ENCODE assay signal across 7 cellular contexts in genomic region chr11:61962213-61963015, GRCh38. TPM values are rescaled to one million over a fixed set of nuclear protein-coding genes. Genes with fewer than 3 reads are reported as not detected.
A peak's percentile ranks its signal among the peaks of the same experiment; 100 is the strongest.
DNase-seq lines count a peak whose midpoint lies in the region; ATAC-seq and TF ChIP-seq lines count a peak whose summit lies in the region.
"Had no signal": no experiment of that assay in that cellular context is flagged by ENCODE, and none has a peak within 500 bp of the region (broad histone marks: within the 10 kb centered on the region; RNA-seq: fewer than 3 reads in every experiment).

No MANE protein-coding gene starts in this region.

- no peak overlapping the region for H3K9ac ChIP-seq in neuronal stem cell (ENCODE audit: low read depth, low read length, poor library complexity)

- H3K79me1 ChIP-seq in neuronal stem cell (ENCODE audit: low read depth, low read length) = peaks cover 8% of the 10 kb centered on the region

- H3K9me3 ChIP-seq in prostate gland (no peaks in the 10 kb centered on the region), neuronal stem cell (replicated peaks in 1 of 2; ENCODE audit: control insufficient read depth in 2 of 2, insufficient read depth in 1 of 2, low read depth in 1 of 2, low read length in 2 of 2) (no peaks in the 10 kb centered on the region)

- no peaks in the 10 kb centered on the region for H3K9me3 Mint-ChIP-seq in dendritic cell treated with granulocyte-macrophage colony-stimulating factor and Interleukin-4, amounts not matched to agents 40 ng/mL and 50 ng/mL, for 4 days

- no peaks in the 10 kb centered on the region for H3K4me1 ChIP-seq in prostate gland (replicated peaks)
- H3K4me1 ChIP-seq in neuronal stem cell (ENCODE audit: control insufficient read depth in 2 of 2, insufficient read depth in 1 of 2, low read depth in 1 of 2, low read length in 2 of 2) = peaks cover 1 to 4% of the 10 kb centered on the region in 2 donors

- H3K23ac ChIP-seq in neuronal stem cell (ENCODE audit: low read depth, low read length, poor library complexity) = no peak overlapping the region

- TF ChIP-seq POLR2A in prostate gland (IDR thresholded peaks at IDR 0.05) = no peak

- H3K18ac ChIP-seq in neuronal stem cell (ENCODE audit: low read length) = no peak overlapping the region

- H3K27me3 ChIP-seq in HL-60 (ENCODE audit: insufficient read depth, poor library complexity, severe bottlenecking) = no peaks in the 10 kb centered on the region
- H3K27me3 ChIP-seq in prostate gland (replicated peaks; ENCODE audit: insufficient read depth) = no peaks in the 10 kb centered on the region
- H3K27me3 ChIP-seq in neuronal stem cell (ENCODE audit: control insufficient read depth in 3 of 3, insufficient read depth in 3 of 3, low read depth in 1 of 3, low read length in 3 of 3) = no peaks in the 10 kb centered on the region

- H3K4me3 ChIP-seq in HL-60 (replicated peaks; ENCODE audit: insufficient read depth, low read length) (no peak overlapping the region), prostate gland (no peak overlapping the region), neuronal stem cell (ENCODE audit: low read length in 2 of 2) (no peak overlapping the region)

- H3K27ac ChIP-seq in HL-60 (replicated peaks) (peak overlapping the region; percentile 59), prostate gland (peak overlapping the region; percentile 17 to 24), neuronal stem cell (replicated peaks; ENCODE audit: low read length) (no peak overlapping the region)

- peaks cover 61% of the 10 kb centered on the region for H3K4me1 Mint-ChIP-seq in dendritic cell treated with granulocyte-macrophage colony-stimulating factor and Interleukin-4, amounts not matched to agents 40 ng/mL and 50 ng/mL, for 4 days (ENCODE audit: low read depth)

- DNase-seq in HL-60 (ENCODE audit: low read depth in 1 of 2, low spot score in 1 of 2) = no peak
- DNase-seq in prostate gland (ENCODE audit: low spot score) = no peak
- no peak for DNase-seq in neuronal stem cell (ENCODE audit: low spot score)
- DNase-seq: activated CD4-positive, alpha-beta T cell treated with anti-CD3 and anti-CD28 coated beads for 36 hours had no signal

- ATAC-seq in GM21737 (IDR thresholded peaks at IDR 0.05; ENCODE audit: unreplicated experiment) = no peak
- ATAC-seq in HG02973 (IDR thresholded peaks at IDR 0.05; ENCODE audit: unreplicated experiment) = no peak
- ATAC-seq: activated CD4-positive, alpha-beta T cell treated with anti-CD3 and anti-CD28 coated beads for 36 hours had no signal

- intact Hi-C loops in dendritic cell treated with granulocyte-macrophage colony-stimulating factor and Interleukin-4, amounts not matched to agents 40 ng/mL and 50 ng/mL, for 4 days (cut with micrococcal nuclease) = no loop called here
- intact Hi-C loops in prostate gland (cut with DNase I) = no loop called here

- peaks cover 100% of the 10 kb centered on the region for H3K36me3 Mint-ChIP-seq in dendritic cell treated with granulocyte-macrophage colony-stimulating factor and Interleukin-4, amounts not matched to agents 40 ng/mL and 50 ng/mL, for 4 days (ENCODE audit: low read depth)

- H3K14ac ChIP-seq in neuronal stem cell (ENCODE audit: low read length) = no peak overlapping the region

- H4K91ac ChIP-seq in neuronal stem cell (ENCODE audit: low read depth, low read length, poor library complexity) = no peak overlapping the region

- H4K8ac ChIP-seq in neuronal stem cell (ENCODE audit: low read depth, low read length) = no peak overlapping the region

- H3K4me3 Mint-ChIP-seq in dendritic cell treated with granulocyte-macrophage colony-stimulating factor and Interleukin-4, amounts not matched to agents 40 ng/mL and 50 ng/mL, for 4 days = peak overlapping the region; percentile 18

- H3K4ac ChIP-seq in neuronal stem cell (ENCODE audit: low read length) = no peak overlapping the region

- H2AFZ ChIP-seq in neuronal stem cell (ENCODE audit: low read length) = no peak overlapping the region

- peak overlapping the region; percentile 99 for H3K27ac Mint-ChIP-seq in dendritic cell treated with granulocyte-macrophage colony-stimulating factor and Interleukin-4, amounts not matched to agents 40 ng/mL and 50 ng/mL, for 4 days

- H2BK12ac ChIP-seq in neuronal stem cell (ENCODE audit: low read length) = no peak overlapping the region

- no peak for TF ChIP-seq CTCF in HL-60 (IDR thresholded peaks at IDR 0.05; ENCODE audit: insufficient read depth, low read length)
- TF ChIP-seq CTCF in prostate gland (IDR thresholded peaks at IDR 0.05) = no peak

- no peak overlapping the region for H2BK5ac ChIP-seq in neuronal stem cell (ENCODE audit: low read length)

- WGBS in prostate gland = 88% methylated on average over 12 of the region's 12 CpGs
- WGBS in neuronal stem cell (ENCODE audit: extremely low coverage in 2 of 2, insufficient read length in 2 of 2, insufficient replicate concordance in 1 of 2), 2 donors = no CpG with 5 or more reads among the region's 12 CpGs

- no peak overlapping the region for H3K4me2 ChIP-seq in neuronal stem cell (ENCODE audit: insufficient read depth, low read length, poor library complexity, severe bottlenecking)

- H3K36me3 ChIP-seq in prostate gland (peaks cover 3 to 7% of the 10 kb centered on the region in 2 donors), neuronal stem cell (replicated peaks in 1 of 2; ENCODE audit: control insufficient read depth in 2 of 2, insufficient read depth in 2 of 2, low read length in 2 of 2) (peaks cover 15 to 38% of the 10 kb centered on the region in 2 donors)

- H3K27me3 Mint-ChIP-seq in dendritic cell treated with granulocyte-macrophage colony-stimulating factor and Interleukin-4, amounts not matched to agents 40 ng/mL and 50 ng/mL, for 4 days = no peaks in the 10 kb centered on the region
- H3K27me3 Mint-ChIP-seq: activated CD4-positive, alpha-beta T cell treated with anti-CD3 and anti-CD28 coated beads for 36 hours had no signal

- no peak overlapping the region for H2BK15ac ChIP-seq in neuronal stem cell (ENCODE audit: low read length)

- H2AK5ac ChIP-seq in neuronal stem cell (ENCODE audit: low read depth, low read length) = no peak overlapping the region

- H2BK120ac ChIP-seq in neuronal stem cell (ENCODE audit: low read depth, low read length) = no peak overlapping the region

RNA-seq across cellular contexts. Expression of gene FTH1, which starts 5.0 kb away (rescaled TPM):
- total RNA-seq in prostate gland = 1,000 to 10,000 TPM; 1,344 to 1,560 TPM
- polyA plus RNA-seq in neuronal stem cell (2013, experiment 1 of 2) = 1,611 TPM
- polyA plus RNA-seq in neuronal stem cell (2013, experiment 2 of 2) = 1,599 TPM

RNA-seq across cellular contexts. Expression of gene BEST1, which starts 12.3 kb away (rescaled TPM):
- 10 to 100 TPM in 1 of 2 donors, 1 to 10 TPM in 1; 1.5 to 18.0 TPM for total RNA-seq in prostate gland
- 0.11 TPM for polyA plus RNA-seq in neuronal stem cell (2013, experiment 1 of 2)
- polyA plus RNA-seq in neuronal stem cell (2013, experiment 2 of 2) = 0.10 TPM

RNA-seq across cellular contexts. Expression of gene RAB3IL1, which starts 45.0 kb away (rescaled TPM):
- total RNA-seq in prostate gland = 10 to 100 TPM in 1 of 2 donors, 1 to 10 TPM in 1; 3.5 to 53.0 TPM
- polyA plus RNA-seq in neuronal stem cell (2013, experiment 1 of 2) = 2.4 TPM
- polyA plus RNA-seq in neuronal stem cell (2013, experiment 2 of 2) = 3.5 TPM
